In genomic region chr11:116791002-116791812, GRCh38 we compare ENCODE assay signal across 8 cellular contexts. TPM values are rescaled to one million over a fixed set of nuclear protein-coding genes. Genes with fewer than 3 reads are reported as not detected.
A peak's percentile ranks its signal among the peaks of the same experiment; 100 is the strongest.
DNase-seq lines count a peak whose midpoint lies in the region; ATAC-seq and TF ChIP-seq lines count a peak whose summit lies in the region.

No MANE protein-coding gene starts in this region.

- CTCF ChIA-PET in HCT116 (lab: Charles Lee), result interaction anchor here (0.6 to 2.9 kb wide), 25 partner anchors 8 to 435 kb away, joined by 3 to 58 read pairs (median 4); partner anchors contain the start of genes APOA1, PAFAH1B2 and SIK3

- ATAC-seq in HCT116, result peak; percentile 79
- no peak for ATAC-seq in GM18519 (IDR thresholded peaks at IDR 0.05; ENCODE audit: low FRiP score, unreplicated experiment)

- no peaks in the 10 kb centered on the region for H4K20me1 ChIP-seq in HCT116 (ENCODE audit: insufficient read depth)

- peak; percentile 81 for TF ChIP-seq RAD21 in HCT116 (IDR thresholded peaks at IDR 0.05; ENCODE audit: low read depth)

- BruUV-seq in HCT116 (replicated peaks; lab: Mats Ljungman, UMichigan), result no TSS peak

- no peak for TF ChIP-seq POLR2A in HCT116 (IDR thresholded peaks at IDR 0.05; ENCODE audit: borderline replicate concordance, extremely low read depth, insufficient read depth, insufficient read length)

- no peaks in the 10 kb centered on the region for H3K9me3 ChIP-seq in HCT116 (ENCODE audit: control insufficient read depth in 1 of 2, insufficient read depth in 1 of 2, low read depth in 1 of 2, low read length in 2 of 2)

- peaks cover 17% of the 10 kb centered on the region for H3K79me2 ChIP-seq in HCT116 (ENCODE audit: insufficient read depth, low read length)

- POLR2A ChIA-PET in HCT116 (lab: Charles Lee), result interaction anchor here (0.6 to 1.4 kb wide), 2 partner anchors 45 to 307 kb away, joined by 5 to 9 read pairs; partner anchors contain the start of gene SIK3

- H3K27ac ChIP-seq in HCT116 (ENCODE audit: low read depth, low read length), result no peak overlapping the region

- H3K9ac ChIP-seq in HCT116 (ENCODE audit: low read length), result no peak overlapping the region

- peak overlapping the region; percentile 31; the same call in 1 of the 2 replicates for H3K4me2 ChIP-seq in HCT116 (ENCODE audit: low read length)

- H3K9me2 ChIP-seq in HCT116 (ENCODE audit: insufficient read depth), result no peaks in the 10 kb centered on the region

- peak; percentile 87 for DNase-seq in Ammon's horn (ENCODE audit: low spot score)
- peak; percentile 35 for DNase-seq in HCT116 (ENCODE audit: low read depth, low spot score)
- peak; percentile 69 for DNase-seq in NCI-H82 (lab: John Stamatoyannopoulos, UW)
- peak; percentile 56 to 63 for DNase-seq in activated CD8-positive, alpha-beta memory T cell treated with anti-CD3 and anti-CD28 coated beads for 1 hour (ENCODE audit: extremely low read depth in 1 of 2, low read depth in 1 of 2)
- DNase-seq in ecto neural progenitor cell (ENCODE audit: low spot score), result peak; percentile 92
- DNase-seq in lung microvascular endothelial cell (ENCODE audit: low read depth in 2 of 2), result peak; percentile 69 to 77
- DNase-seq in stimulated activated CD8-positive, alpha-beta memory T cell treated with anti-CD3 and anti-CD28 coated beads, Interleukin-12 subunit alpha, Interleukin-12 subunit beta, amount 100 ng/mL, for 1 hour (ENCODE audit: low read depth), result peak; percentile 62

- H3K36me3 ChIP-seq in HCT116 (ENCODE audit: control insufficient read depth in 1 of 2, insufficient read depth in 2 of 2, low read length in 2 of 2), result peaks cover 0 to 3% of the 10 kb centered on the region in 2 experiments; a peak in 2 of 4 replicates

- peak; percentile 82 to 92 (median 89) for TF ChIP-seq CTCF in HCT116 (IDR thresholded peaks at IDR 0.05 in 2 of 3, conservative IDR thresholded peaks at IDR 0.05 in 1 of 3; ENCODE audit: borderline replicate concordance in 1 of 3, insufficient read depth in 1 of 3, low read depth in 2 of 3, low read length in 2 of 3)

- H3K27me3 ChIP-seq in HCT116 (ENCODE audit: insufficient read depth, low read length), result no peaks in the 10 kb centered on the region

- RAD21 ChIA-PET in HCT116 (lab: Charles Lee; ENCODE audit: low non-redundant PET in 1 of 2, low total read pairs in 2 of 2, uncharacterized antibody in 2 of 2, unreplicated experiment in 2 of 2), result interaction anchor here (0.9 to 1.1 kb wide), 4 partner anchors 45 to 436 kb away, joined by 3 to 14 read pairs (median 6); no protein-coding TSS in a partner anchor

- no peak overlapping the region for H3K4me3 ChIP-seq in HCT116 (replicated peaks in 1 of 2; ENCODE audit: low read depth in 1 of 2, low read length in 2 of 2)

- H2AFZ ChIP-seq in HCT116 (ENCODE audit: low read depth, low read length, poor library complexity, severe bottlenecking), result peak overlapping the region; percentile 57

- H3K4me1 ChIP-seq in HCT116 (ENCODE audit: control insufficient read depth in 1 of 2, insufficient read depth in 2 of 2, low read length in 2 of 2), result peaks cover 12 to 38% of the 10 kb centered on the region in 2 experiments

- intact Hi-C loops in HCT116 (cut with micrococcal nuclease), result loop anchor here (1.0 to 5.0 kb wide), 3 partner anchors 45 to 436 kb away; no protein-coding TSS in a partner anchor

TF ChIP-seq in HCT116, 20 proteins besides CTCF, POLR2A, EP300 and RAD21:
- TF ChIP-seq SIN3A (IDR thresholded peaks at IDR 0.05; ENCODE audit: low read depth) (no peak), EZH2 (IDR thresholded peaks at IDR 0.05) (no peak), ZBTB33 (IDR thresholded peaks at IDR 0.05; ENCODE audit: extremely low read depth, insufficient replicate concordance, low read length) (no peak), SRF (IDR thresholded peaks at IDR 0.05; ENCODE audit: low read depth) (no peak), ELF1 (IDR thresholded peaks at IDR 0.05; ENCODE audit: borderline replicate concordance, low read depth) (no peak), YY1 (IDR thresholded peaks at IDR 0.05; ENCODE audit: extremely low read depth, insufficient replicate concordance, low read depth, low read length) (no peak), CBX3 (IDR thresholded peaks at IDR 0.05; ENCODE audit: low read depth) (no peak), SP1 (IDR thresholded peaks at IDR 0.05; ENCODE audit: low read depth) (no peak), CEBPB (IDR thresholded peaks at IDR 0.05; ENCODE audit: low read depth) (no peak)

RNA-seq across cellular contexts. Expression of gene APOA5, which starts 0.5 kb away (rescaled TPM):
- total RNA-seq in HCT116 (2021; ENCODE audit: unreplicated experiment), result 0.12 TPM
- polyA plus RNA-seq in HCT116 (2012), result not detected in 2 replicates
- total RNA-seq in lung microvascular endothelial cell, result not detected in 2 replicates

RNA-seq across cellular contexts. Expression of gene ZPR1, which starts 3.4 kb away (rescaled TPM):
- total RNA-seq in HCT116 (2021; ENCODE audit: unreplicated experiment) (56.3 TPM), lung microvascular endothelial cell (13.7 and 18.3 TPM in 2 replicates)
- polyA plus RNA-seq in HCT116 (2012), result 42.4 and 50.7 TPM in 2 replicates

RNA-seq across cellular contexts. Expression of gene BUD13, which starts 18.4 kb away (rescaled TPM):
- total RNA-seq in HCT116 (2021; ENCODE audit: unreplicated experiment) (22.9 TPM), lung microvascular endothelial cell (9.6 and 12.5 TPM in 2 replicates)
- 16.1 and 19.0 TPM in 2 replicates for polyA plus RNA-seq in HCT116 (2012)

RNA-seq across cellular contexts. Expression of gene APOA4, which starts 31.9 kb away (rescaled TPM):
- not detected for total RNA-seq in HCT116 (2021; ENCODE audit: unreplicated experiment)
- not detected in 2 replicates for polyA plus RNA-seq in HCT116 (2012)
- not detected in 2 replicates for total RNA-seq in lung microvascular endothelial cell

RNA-seq across cellular contexts. Expression of gene APOC3, which starts 38.5 kb away (rescaled TPM):
- total RNA-seq in HCT116 (2021; ENCODE audit: unreplicated experiment) (3.5 TPM), lung microvascular endothelial cell (not detected in 2 replicates)
- not detected in 2 replicates for polyA plus RNA-seq in HCT116 (2012)

Comparison
In these comparisons a context has a peak if more than half of its experiments do, and no peak if none do; other contexts are left out.
1. DNase-seq: peak in every context shown above with its lines; median percentile 92 in ecto neural progenitor cell; 87 in Ammon's horn; 73 in lung microvascular endothelial cell; 69 in NCI-H82; 62 in stimulated activated CD8-positive, alpha-beta memory T cell treated with anti-CD3 and anti-CD28 coated beads, Interleukin-12 subunit alpha, Interleukin-12 subunit beta, amount 100 ng/mL, for 1 hour; 60 in activated CD8-positive, alpha-beta memory T cell treated with anti-CD3 and anti-CD28 coated beads for 1 hour; 35 in HCT116.